Comparison of ENCODE assay signal across 1 cellular context in genomic region chr10:80154626-80154977, GRCh38.
TF ChIP-seq lines count a peak whose summit lies in the region.

No MANE protein-coding gene starts in this region.

TF ChIP-seq in H1, 55 proteins besides CTCF, POLR2A, EP300 and RAD21:
- TF ChIP-seq BRCA1 (IDR thresholded peaks at IDR 0.05; ENCODE audit: low read depth, low read length) = no peak
- TF ChIP-seq HDAC6 (IDR thresholded peaks at IDR 0.05; ENCODE audit: low read depth, low read length) = no peak
- no peak for TF ChIP-seq SP1 (IDR thresholded peaks at IDR 0.05; ENCODE audit: low read depth, low read length)
- TF ChIP-seq ZNF274 (IDR thresholded peaks at IDR 0.05; ENCODE audit: borderline replicate concordance, extremely low read depth, low read length) = no peak
- TF ChIP-seq MAFK (IDR thresholded peaks at IDR 0.05; ENCODE audit: low read depth, low read length) = no peak
- no peak for TF ChIP-seq RNF2 (IDR thresholded peaks at IDR 0.05; ENCODE audit: borderline replicate concordance, low read depth, low read length, missing control alignments, poor library complexity, severe bottlenecking)
- no peak for TF ChIP-seq KDM4A (IDR thresholded peaks at IDR 0.05; ENCODE audit: low read depth, low read length, severe bottlenecking)
- TF ChIP-seq JUN (IDR thresholded peaks at IDR 0.05; ENCODE audit: low read depth, low read length) = no peak
- TF ChIP-seq SP4 (IDR thresholded peaks at IDR 0.05; ENCODE audit: low read length) = no peak
- TF ChIP-seq PHF8 (conservative IDR thresholded peaks at IDR 0.05; ENCODE audit: low read depth, low read length) = no peak
- TF ChIP-seq POLR2AphosphoS5 (IDR thresholded peaks at IDR 0.05; ENCODE audit: low read depth, low read length) = no peak
- no peak for TF ChIP-seq SAP30 (IDR thresholded peaks at IDR 0.05; ENCODE audit: insufficient read depth, insufficient replicate concordance, low read length)
